In genomic region chr17:39754161-39754957, GRCh38 we compare ENCODE assay signal across 1 cellular context.
TF ChIP-seq lines count a peak whose summit lies in the region.

No MANE protein-coding gene starts in this region.

TF ChIP-seq in K562, 482 proteins besides CTCF, POLR2A, EP300 and RAD21 (continued from another document and continues in another):
- TF ChIP-seq CBFA2T2 (conservative IDR thresholded peaks at IDR 0.05) (no peak), PTRF (tag; IDR thresholded peaks at IDR 0.05) (no peak), MAFG (tag; conservative IDR thresholded peaks at IDR 0.05) (no peak), POLR2AphosphoS5 (IDR thresholded peaks at IDR 0.05; ENCODE audit: control insufficient read depth, insufficient read depth, low read depth, low read length) (no peak; the same call in 1 of the 2 replicates), SUPT5H (IDR thresholded peaks at IDR 0.05) (peak; percentile 58), ETS2 (tag; IDR thresholded peaks at IDR 0.05; ENCODE audit: borderline replicate concordance, poor library complexity, severe bottlenecking) (no peak), IFI16 (CRISPR knock-in tag; IDR thresholded peaks at IDR 0.05) (no peak), ZBTB43 (CRISPR knock-in tag; IDR thresholded peaks at IDR 0.05) (no peak), HMBOX1 (IDR thresholded peaks at IDR 0.05) (no peak), HDAC8 (tag; IDR thresholded peaks at IDR 0.05) (0 out of 2 replicates have a peak, but pooled peaks have one; percentile 16), SRSF1 (IDR thresholded peaks at IDR 0.05; ENCODE audit: low read depth, low read length) (no peak), ZNF583 (CRISPR knock-in tag; IDR thresholded peaks at IDR 0.05) (peak; percentile 42; the same call in 1 of the 2 replicates), ZNF436 (CRISPR knock-in tag; IDR thresholded peaks at IDR 0.05) (no peak), CXXC5 (CRISPR knock-in tag; IDR thresholded peaks at IDR 0.05) (peak; percentile 91), HMGN3 (IDR thresholded peaks at IDR 0.05; ENCODE audit: borderline replicate concordance, extremely low read depth, insufficient read length, low read depth, low read length) (peak; percentile 82), FOXK1 (CRISPR knock-in tag; IDR thresholded peaks at IDR 0.05; ENCODE audit: borderline replicate concordance) (no peak), TCF7 (IDR thresholded peaks at IDR 0.05; ENCODE audit: borderline replicate concordance) (no peak), HLTF (IDR thresholded peaks at IDR 0.05) (no peak), NCOA6 (IDR thresholded peaks at IDR 0.05) (no peak), RHOXF2B (CRISPR knock-in tag; conservative IDR thresholded peaks at IDR 0.05) (no peak), CEBPG (CRISPR knock-in tag; IDR thresholded peaks at IDR 0.05) (no peak), CEBPG (tag; conservative IDR thresholded peaks at IDR 0.05 in 1 of 2, IDR thresholded peaks at IDR 0.05 in 1 of 2) (no peak), NFIX (CRISPR knock-in tag; IDR thresholded peaks at IDR 0.05; ENCODE audit: low read depth) (no peak), ZNF699 (CRISPR knock-in tag; IDR thresholded peaks at IDR 0.05; ENCODE audit: insufficient replicate concordance) (no peak), ARNT (IDR thresholded peaks at IDR 0.05) (no peak), FOXA1 (IDR thresholded peaks at IDR 0.05; ENCODE audit: borderline replicate concordance) (no peak), ZFP1 (CRISPR knock-in tag; IDR thresholded peaks at IDR 0.05) (no peak), BRD9 (IDR thresholded peaks at IDR 0.05; ENCODE audit: low read depth, partially characterized antibody) (peak; percentile 45), EZH2 (IDR thresholded peaks at IDR 0.05; ENCODE audit: borderline replicate concordance, low read depth, low read length) (no peak), SRSF7 (optimal IDR thresholded peaks at IDR 0.05; ENCODE audit: low read depth, low read length) (no peak), REST (CRISPR knock-in tag; IDR thresholded peaks at IDR 0.05; ENCODE audit: low read depth) (peak; percentile 21; the same call in 1 of the 2 replicates), PHF20 (IDR thresholded peaks at IDR 0.05; ENCODE audit: partially characterized antibody) (peak; percentile 30), SMC3 (conservative IDR thresholded peaks at IDR 0.05; ENCODE audit: insufficient read depth, low read depth, low read length) (peak; percentile 85), DPF2 (IDR thresholded peaks at IDR 0.05) (peak; percentile 53; the same call in 1 of the 2 replicates), ZNF217 (CRISPR knock-in tag; IDR thresholded peaks at IDR 0.05) (no peak), PRMT5 (CRISPR knock-in tag; IDR thresholded peaks at IDR 0.05) (no peak), NCOA4 (IDR thresholded peaks at IDR 0.05; ENCODE audit: partially characterized antibody) (no peak), ZNF146 (CRISPR knock-in tag; IDR thresholded peaks at IDR 0.05; ENCODE audit: unreplicated experiment) (no peak), PHF21A (IDR thresholded peaks at IDR 0.05; ENCODE audit: borderline replicate concordance, low read depth) (0 out of 2 replicates have a peak, but pooled peaks have one; percentile 22), SMARCA4 (IDR thresholded peaks at IDR 0.05) (no peak), HDAC1 (IDR thresholded peaks at IDR 0.05) (no peak), MAFK (IDR thresholded peaks at IDR 0.05; ENCODE audit: low read length) (no peak), ZNF143 (CRISPR knock-in tag; IDR thresholded peaks at IDR 0.05) (0 out of 2 replicates have a peak, but pooled peaks have one; percentile 21), THAP12 (CRISPR knock-in tag; IDR thresholded peaks at IDR 0.05) (no peak), ETS1 (conservative IDR thresholded peaks at IDR 0.05; ENCODE audit: control insufficient read depth, low read depth, low read length) (peak; percentile 7; the same call in 1 of the 2 replicates), ZNF174 (CRISPR knock-in tag; IDR thresholded peaks at IDR 0.05) (no peak), ZNF175 (CRISPR knock-in tag; IDR thresholded peaks at IDR 0.05; ENCODE audit: low read depth) (peak; percentile 85), NRF1 (conservative IDR thresholded peaks at IDR 0.05 in 1 of 2, IDR thresholded peaks at IDR 0.05 in 1 of 2) (peak; percentile 85 to 86)
- TF ChIP-seq, protein P1, sequence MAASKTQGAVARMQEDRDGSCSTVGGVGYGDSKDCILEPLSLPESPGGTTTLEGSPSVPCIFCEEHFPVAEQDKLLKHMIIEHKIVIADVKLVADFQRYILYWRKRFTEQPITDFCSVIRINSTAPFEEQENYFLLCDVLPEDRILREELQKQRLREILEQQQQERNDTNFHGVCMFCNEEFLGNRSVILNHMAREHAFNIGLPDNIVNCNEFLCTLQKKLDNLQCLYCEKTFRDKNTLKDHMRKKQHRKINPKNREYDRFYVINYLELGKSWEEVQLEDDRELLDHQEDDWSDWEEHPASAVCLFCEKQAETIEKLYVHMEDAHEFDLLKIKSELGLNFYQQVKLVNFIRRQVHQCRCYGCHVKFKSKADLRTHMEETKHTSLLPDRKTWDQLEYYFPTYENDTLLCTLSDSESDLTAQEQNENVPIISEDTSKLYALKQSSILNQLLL (CRISPR knock-in tag; IDR thresholded peaks at IDR 0.05; ENCODE audit: borderline replicate concordance) = no peak
- TF ChIP-seq, protein P2, sequence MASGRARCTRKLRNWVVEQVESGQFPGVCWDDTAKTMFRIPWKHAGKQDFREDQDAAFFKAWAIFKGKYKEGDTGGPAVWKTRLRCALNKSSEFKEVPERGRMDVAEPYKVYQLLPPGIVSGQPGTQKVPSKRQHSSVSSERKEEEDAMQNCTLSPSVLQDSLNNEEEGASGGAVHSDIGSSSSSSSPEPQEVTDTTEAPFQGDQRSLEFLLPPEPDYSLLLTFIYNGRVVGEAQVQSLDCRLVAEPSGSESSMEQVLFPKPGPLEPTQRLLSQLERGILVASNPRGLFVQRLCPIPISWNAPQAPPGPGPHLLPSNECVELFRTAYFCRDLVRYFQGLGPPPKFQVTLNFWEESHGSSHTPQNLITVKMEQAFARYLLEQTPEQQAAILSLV (tag; IDR thresholded peaks at IDR 0.05) = no peak
